ENCODE assay signal across 8 cellular contexts in genomic region chr3:128497305-128498126, GRCh38. TPM values are rescaled to one million over a fixed set of nuclear protein-coding genes. Genes with fewer than 3 reads are reported as not detected.
DNase-seq lines count a peak whose midpoint lies in the region; ATAC-seq and TF ChIP-seq lines count a peak whose summit lies in the region.

No MANE protein-coding gene starts in this region.

- H3K27ac ChIP-seq in iPS-20b (ENCODE audit: low read length) (no peak overlapping the region), spleen (peak overlapping the region in 4 of 8 donors; percentile 15 to 54 (median 50))

- DNase-seq in NCI-H146 (lab: John Stamatoyannopoulos, UW) (peak; percentile 91), T-helper 9 cell (peak; percentile 65), astrocyte of the hippocampus (ENCODE audit: low read depth, low spot score) (peak; percentile 67), spleen (peak; percentile 86)

- H3K4me3 ChIP-seq in GM08714 (ENCODE audit: low read length) (peak overlapping the region; percentile 36; the same call in 1 of the 2 replicates), iPS-20b (ENCODE audit: low read length) (peak overlapping the region; percentile 64; the same call in 1 of the 2 replicates), spleen (peak overlapping the region; percentile 35 to 69 (median 58))

- H3K27me3 ChIP-seq in iPS-20b (ENCODE audit: insufficient read depth, low read length): peaks cover 80% of the 10 kb centered on the region
- H3K27me3 ChIP-seq in spleen (replicated peaks in 1 of 7): peaks cover 0 to 78% (median 38%) of the 10 kb centered on the region in 7 donors

- TF ChIP-seq POLR2A in spleen (IDR thresholded peaks at IDR 0.05): no peak

- ATAC-seq in GM19467 (IDR thresholded peaks at IDR 0.05; ENCODE audit: unreplicated experiment): no peak
- ATAC-seq in GM18517 (IDR thresholded peaks at IDR 0.05; ENCODE audit: unreplicated experiment): no peak

- intact Hi-C loops in spleen (cut with DNase I; ENCODE audit: low total_unique reads): loop anchor here (5.0 kb wide), 1 partner anchor 70 kb away; no protein-coding TSS in a partner anchor

- no peaks in the 10 kb centered on the region; the same call in 1 of the 2 replicates for H3K9me3 ChIP-seq in iPS-20b (ENCODE audit: insufficient read depth, low read depth, low read length)
- H3K9me3 ChIP-seq in spleen: no peaks in the 10 kb centered on the region

- peak in 9 of 11 experiments; percentile 44 to 88 (median 71) for TF ChIP-seq CTCF in spleen (IDR thresholded peaks at IDR 0.05 in 8 of 11, conservative IDR thresholded peaks at IDR 0.05 in 3 of 11)

- WGBS in spleen, 5 donors: 8 to 24% (median 9%) methylated on average over 32 to 77 of the region's 77 CpGs

- H3K36me3 ChIP-seq in iPS-20b (ENCODE audit: insufficient read depth, low read depth, low read length) (no peaks in the 10 kb centered on the region), spleen (peaks cover 0 to 1% (median 0%) of the 10 kb centered on the region in 6 donors)

- 0 out of 2 replicates have a peak, but pooled peaks cover 3% of the 10 kb centered on the region for H3K4me1 ChIP-seq in iPS-20b (ENCODE audit: insufficient read depth, low read length)
- H3K4me1 ChIP-seq in spleen: peaks cover 6 to 52% (median 34%) of the 10 kb centered on the region in 6 donors

- no peak overlapping the region; the same call in 1 of the 2 replicates for H3K9ac ChIP-seq in iPS-20b (ENCODE audit: low read depth, low read length)

RNA-seq across cellular contexts. Expression of gene GATA2, which starts 4.5 kb away (rescaled TPM):
- total RNA-seq in spleen: 10 to 100 TPM; 14.4 to 28.6 (median 19.3) TPM
- polyA plus RNA-seq in spleen: 10 to 100 TPM in 1 of 3 donors, 1 to 10 TPM in 2; 2.2 to 11.9 (median 3.4) TPM

RNA-seq across cellular contexts. Expression of gene DNAJB8, which starts 30.8 kb away (rescaled TPM):
- not detected for total RNA-seq in spleen
- not detected for polyA plus RNA-seq in spleen
